37 cellular contexts compared by ENCODE assay signal in the genomic region with DNA sequence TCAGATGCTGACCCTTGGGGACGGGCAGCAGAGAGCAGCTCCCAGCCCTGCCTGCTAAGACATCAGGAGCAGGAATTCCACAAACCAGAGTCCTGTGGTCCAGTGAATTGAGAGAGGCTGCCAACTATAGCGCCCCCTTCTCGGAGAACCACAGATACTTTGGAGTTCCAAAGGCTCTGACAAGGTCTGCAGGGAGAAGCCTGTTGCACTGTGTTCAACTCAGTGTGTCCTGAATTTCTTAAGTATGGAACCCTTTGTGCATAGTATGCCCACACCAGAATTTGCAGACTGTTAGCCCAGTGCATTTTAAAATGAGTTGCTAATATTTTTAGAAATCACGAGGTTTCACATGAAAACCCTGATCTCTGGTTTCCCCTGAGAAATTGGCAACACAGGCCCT.
"Had no signal": no experiment of that assay in that cellular context is flagged by ENCODE, and none has a peak within 500 bp of the region (broad histone marks: within the 10 kb centered on the region; RNA-seq: fewer than 3 reads in every experiment).

No MANE protein-coding gene starts in this region.

- H3K4me1 Mint-ChIP-seq: activated B cell treated with CpG ODN at 0.5 μM for 24 hours; activated CD4-positive, alpha-beta T cell treated with anti-CD3 and anti-CD28 coated beads, Interleukin-2, amount 10 ng/mL, durations not matched to agents 24 days and 14 days; activated naive CD4-positive, alpha-beta T cell treated with anti-CD3 and anti-CD28 coated beads, Interleukin-2, amount 10 ng/mL, durations not matched to agents 7 days and 5 days; activated naive CD4-positive, alpha-beta T cell treated with anti-CD3 and anti-CD28 coated beads, Interleukin-2, amount 50 U/mL, for 24 hours; activated naive CD8-positive, alpha-beta T cell treated with anti-CD3 and anti-CD28 coated beads, Interleukin-2, amount 10 ng/mL, durations not matched to agents 7 days and 5 days; activated naive CD8-positive, alpha-beta T cell treated with anti-CD3 and anti-CD28 coated beads, Interleukin-2, amount 50 U/mL, for 24 hours; central memory CD8-positive, alpha-beta T cell had no signal

- H3K27ac Mint-ChIP-seq: activated B cell treated with CpG ODN at 0.5 μM for 24 hours; activated CD4-positive, alpha-beta memory T cell treated with anti-CD3 and anti-CD28 coated beads for 36 hours; activated CD4-positive, alpha-beta T cell treated with anti-CD3 and anti-CD28 coated beads, Interleukin-2, amount 10 ng/mL, durations not matched to agents 24 days and 14 days; activated CD8-positive, alpha-beta T cell treated with anti-CD3 and anti-CD28 coated beads for 36 hours; activated naive CD4-positive, alpha-beta T cell treated with anti-CD3 and anti-CD28 coated beads, Interleukin-2, amount 10 ng/mL, durations not matched to agents 7 days and 5 days; activated naive CD4-positive, alpha-beta T cell treated with anti-CD3 and anti-CD28 coated beads, Interleukin-2, amount 50 U/mL, for 24 hours; activated naive CD8-positive, alpha-beta T cell; activated naive CD8-positive, alpha-beta T cell treated with anti-CD3 and anti-CD28 coated beads, Interleukin-2, amount 10 ng/mL, durations not matched to agents 7 days and 5 days; activated naive CD8-positive, alpha-beta T cell treated with anti-CD3 and anti-CD28 coated beads, Interleukin-2, amount 50 U/mL, for 24 hours; activated T-cell treated with anti-CD3 and anti-CD28 coated beads, Interleukin-2, amount 50 U/mL, for 72 hours; activated T-helper 1 cell treated with anti-CD3 and anti-CD28 coated beads, Interleukin-12 subunit alpha, Interleukin-12 subunit beta, Interleukin-2, Interleukin-4 antibody, amounts not matched to agents 30 ng/mL and 10 ng/mL and 1 ng/mL, durations not matched to agents 14 hours and 24 hours and 36 hours; activated T-helper 2 cell treated with anti-CD3 and anti-CD28 coated beads, Interferon-gamma antibody, Interleukin-2, Interleukin-4, amounts not matched to agents 10 μg/mL and 5 μg/mL and 100 μg/mL, durations not matched to agents 14 hours and 24 hours and 36 hours; T-helper 1 cell treated with Interleukin-12 subunit alpha and Interleukin-12 subunit beta and Interleukin-4 antibody, amounts not matched to agents 30 μg/mL and 1 μg/mL, for 36 hours; T-helper 2 cell treated with Interferon-gamma antibody and Interleukin-4, amounts not matched to agents 5 μg/mL and 100 μg/mL, for 36 hours had no signal

- H3K9me3 Mint-ChIP-seq: activated B cell treated with CpG ODN at 0.5 μM for 24 hours; activated CD4-positive, alpha-beta memory T cell treated with anti-CD3 and anti-CD28 coated beads for 36 hours; activated CD4-positive, alpha-beta T cell treated with anti-CD3 and anti-CD28 coated beads, Interleukin-2, amount 10 ng/mL, durations not matched to agents 24 days and 14 days; activated CD8-positive, alpha-beta T cell treated with anti-CD3 and anti-CD28 coated beads for 36 hours; activated naive CD4-positive, alpha-beta T cell treated with anti-CD3 and anti-CD28 coated beads, Interleukin-2, amount 10 ng/mL, durations not matched to agents 7 days and 5 days; activated naive CD4-positive, alpha-beta T cell treated with anti-CD3 and anti-CD28 coated beads, Interleukin-2, amount 50 U/mL, for 24 hours; activated naive CD8-positive, alpha-beta T cell treated with anti-CD3 and anti-CD28 coated beads, Interleukin-2, amount 10 ng/mL, durations not matched to agents 7 days and 5 days; activated naive CD8-positive, alpha-beta T cell treated with anti-CD3 and anti-CD28 coated beads, Interleukin-2, amount 50 U/mL, for 24 hours; activated T-cell treated with anti-CD3 and anti-CD28 coated beads, Interleukin-2, amount 50 U/mL, for 4 hours; activated T-cell treated with anti-CD3 and anti-CD28 coated beads, Interleukin-2, amount 50 U/mL, for 72 hours; activated T-helper 1 cell treated with anti-CD3 and anti-CD28 coated beads, Interleukin-12 subunit alpha, Interleukin-12 subunit beta, Interleukin-2, Interleukin-4 antibody, amounts not matched to agents 30 ng/mL and 10 ng/mL and 1 ng/mL, durations not matched to agents 14 hours and 24 hours and 36 hours; activated T-helper 2 cell treated with anti-CD3 and anti-CD28 coated beads, Interferon-gamma antibody, Interleukin-2, Interleukin-4, amounts not matched to agents 10 μg/mL and 5 μg/mL and 100 μg/mL, durations not matched to agents 14 hours and 24 hours and 36 hours; brain; central memory CD8-positive, alpha-beta T cell; T-helper 1 cell treated with Interleukin-12 subunit alpha and Interleukin-12 subunit beta and Interleukin-4 antibody, amounts not matched to agents 30 μg/mL and 1 μg/mL, for 36 hours; T-helper 2 cell treated with Interferon-gamma antibody and Interleukin-4, amounts not matched to agents 5 μg/mL and 100 μg/mL, for 36 hours had no signal

- DNase-seq: activated B cell treated with CpG ODN at 0.5 μM for 24 hours; activated CD4-positive, alpha-beta memory T cell treated with anti-CD3 and anti-CD28 coated beads for 36 hours; activated CD4-positive, alpha-beta T cell treated with anti-CD3 and anti-CD28 coated beads for 4 hours; activated CD4-positive, alpha-beta T cell treated with anti-CD3 and anti-CD28 coated beads, Interleukin-2, amount 10 ng/mL, durations not matched to agents 24 days and 14 days; activated CD4-positive, alpha-beta T cell treated with anti-CD3 and anti-CD28 coated beads, Interleukin-2, amount 50 U/mL, for 1 hour; activated CD4-positive, alpha-beta T cell treated with anti-CD3 and anti-CD28 coated beads, Interleukin-2, amount 50 U/mL, for 4 hours; activated CD4-positive, CD25-positive, alpha-beta regulatory T cell treated with anti-CD3 and anti-CD28 coated beads, Interleukin-2, amount 50 U/mL, for 72 hours; activated CD8-positive, alpha-beta memory T cell treated with anti-CD3 and anti-CD28 coated beads, Interleukin-2, amount 50 U/mL, for 4 hours; activated CD8-positive, alpha-beta T cell treated with anti-CD3 and anti-CD28 coated beads for 36 hours; activated effector memory CD4-positive, alpha-beta T cell treated with Interleukin-2 at 50 U/mL for 16 hours; activated gamma-delta T cell; activated naive CD4-positive, alpha-beta T cell treated with anti-CD3 and anti-CD28 coated beads, Interleukin-2, amount 10 ng/mL, durations not matched to agents 7 days and 5 days; activated naive CD4-positive, alpha-beta T cell treated with Interleukin-2 at 50 U/mL for 16 hours; activated naive CD8-positive, alpha-beta T cell treated with anti-CD3 and anti-CD28 coated beads, Interleukin-2, amount 10 ng/mL, durations not matched to agents 7 days and 5 days; activated naive CD8-positive, alpha-beta T cell treated with anti-CD3 and anti-CD28 coated beads, Interleukin-2, amount 50 U/mL, for 24 hours; activated T-cell treated with anti-CD3 and anti-CD28 coated beads for 4 hours; activated T-cell treated with anti-CD3 and anti-CD28 coated beads, Interleukin-2, amount 50 U/mL, for 1 hour; activated T-cell treated with anti-CD3 and anti-CD28 coated beads, Interleukin-2, amount 50 U/mL, for 4 hours; activated T-cell treated with anti-CD3 and anti-CD28 coated beads, Interleukin-2, amount 50 U/mL, for 72 hours; amygdala; anterior cingulate cortex; caudate nucleus; cerebellar nuclear complex; T-helper 1 cell; T-helper 2 cell; T-helper 9 cell had no signal

- H3K4me3 ChIP-seq: ascending aorta, cardiac muscle cell had no signal

- H3K36me3 Mint-ChIP-seq: activated naive CD4-positive, alpha-beta T cell treated with anti-CD3 and anti-CD28 coated beads, Interleukin-2, amount 10 ng/mL, durations not matched to agents 7 days and 5 days; activated naive CD8-positive, alpha-beta T cell had no signal

- H3K9me3 ChIP-seq: ascending aorta had no signal

- H3K27me3 ChIP-seq: ascending aorta, cardiac muscle cell had no signal

- ATAC-seq: activated CD8-positive, alpha-beta T cell treated with anti-CD3 and anti-CD28 coated beads for 36 hours; activated naive CD8-positive, alpha-beta T cell treated with anti-CD3 and anti-CD28 coated beads, Interleukin-2, amount 50 U/mL, for 24 hours; activated T-cell treated with anti-CD3 and anti-CD28 coated beads, Interleukin-2, amount 50 U/mL, for 4 hours; activated T-cell treated with anti-CD3 and anti-CD28 coated beads, Interleukin-2, amount 50 U/mL, for 72 hours had no signal

- H3K27me3 Mint-ChIP-seq: activated B cell treated with CpG ODN at 0.5 μM for 24 hours; activated CD4-positive, alpha-beta memory T cell treated with anti-CD3 and anti-CD28 coated beads for 36 hours; activated CD4-positive, alpha-beta T cell treated with anti-CD3 and anti-CD28 coated beads, Interleukin-2, amount 10 ng/mL, durations not matched to agents 24 days and 14 days; activated CD8-positive, alpha-beta T cell treated with anti-CD3 and anti-CD28 coated beads for 36 hours; activated naive CD4-positive, alpha-beta T cell treated with anti-CD3 and anti-CD28 coated beads, Interleukin-2, amount 10 ng/mL, durations not matched to agents 7 days and 5 days; activated naive CD4-positive, alpha-beta T cell treated with anti-CD3 and anti-CD28 coated beads, Interleukin-2, amount 50 U/mL, for 24 hours; activated naive CD8-positive, alpha-beta T cell; activated naive CD8-positive, alpha-beta T cell treated with anti-CD3 and anti-CD28 coated beads, Interleukin-2, amount 10 ng/mL, durations not matched to agents 7 days and 5 days; activated naive CD8-positive, alpha-beta T cell treated with anti-CD3 and anti-CD28 coated beads, Interleukin-2, amount 50 U/mL, for 24 hours; central memory CD8-positive, alpha-beta T cell had no signal

- H3K27ac ChIP-seq: ascending aorta, cardiac muscle cell, VCaP had no signal

- H3K36me3 ChIP-seq: cardiac muscle cell had no signal

- H3K4me3 Mint-ChIP-seq: activated B cell treated with CpG ODN at 0.5 μM for 24 hours; activated CD4-positive, alpha-beta memory T cell treated with anti-CD3 and anti-CD28 coated beads for 36 hours; activated CD4-positive, alpha-beta T cell treated with anti-CD3 and anti-CD28 coated beads, Interleukin-2, amount 10 ng/mL, durations not matched to agents 24 days and 14 days; activated CD8-positive, alpha-beta T cell treated with anti-CD3 and anti-CD28 coated beads for 36 hours; activated naive CD4-positive, alpha-beta T cell treated with anti-CD3 and anti-CD28 coated beads, Interleukin-2, amount 10 ng/mL, durations not matched to agents 7 days and 5 days; activated naive CD4-positive, alpha-beta T cell treated with anti-CD3 and anti-CD28 coated beads, Interleukin-2, amount 50 U/mL, for 24 hours; activated naive CD8-positive, alpha-beta T cell; activated naive CD8-positive, alpha-beta T cell treated with anti-CD3 and anti-CD28 coated beads, Interleukin-2, amount 10 ng/mL, durations not matched to agents 7 days and 5 days; activated naive CD8-positive, alpha-beta T cell treated with anti-CD3 and anti-CD28 coated beads, Interleukin-2, amount 50 U/mL, for 24 hours; activated T-cell treated with anti-CD3 and anti-CD28 coated beads, Interleukin-2, amount 50 U/mL, for 4 hours; activated T-cell treated with anti-CD3 and anti-CD28 coated beads, Interleukin-2, amount 50 U/mL, for 72 hours; activated T-helper 1 cell treated with anti-CD3 and anti-CD28 coated beads, Interleukin-12 subunit alpha, Interleukin-12 subunit beta, Interleukin-2, Interleukin-4 antibody, amounts not matched to agents 30 ng/mL and 10 ng/mL and 1 ng/mL, durations not matched to agents 14 hours and 24 hours and 36 hours; brain; central memory CD8-positive, alpha-beta T cell; T-helper 1 cell treated with Interleukin-12 subunit alpha and Interleukin-12 subunit beta and Interleukin-4 antibody, amounts not matched to agents 30 μg/mL and 1 μg/mL, for 36 hours; T-helper 2 cell treated with Interferon-gamma antibody and Interleukin-4, amounts not matched to agents 5 μg/mL and 100 μg/mL, for 36 hours had no signal
